In the genomic region with DNA sequence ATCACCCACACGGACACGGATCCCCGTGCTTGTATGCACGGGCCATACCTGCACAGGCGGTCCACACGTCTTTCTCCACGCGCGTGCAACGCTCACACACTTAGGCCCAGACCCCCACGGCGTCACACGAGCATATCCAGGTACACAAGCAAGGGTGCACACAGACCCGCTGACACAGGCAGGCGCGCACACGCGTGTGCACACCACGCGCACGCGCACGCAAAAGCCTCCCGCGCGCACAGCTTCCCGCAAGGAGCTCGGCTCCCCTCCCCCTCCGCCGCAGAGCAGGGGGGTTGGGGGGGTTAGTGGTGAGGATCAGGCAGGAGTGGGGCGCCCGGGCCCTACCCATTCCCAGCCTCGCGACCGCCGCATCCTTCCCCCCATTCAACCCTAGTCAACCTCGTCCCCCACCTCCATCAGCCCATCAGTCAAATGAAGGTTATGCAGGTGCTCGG, we compare ENCODE assay signal across 8 cellular contexts. TPM values are rescaled to one million over a fixed set of nuclear protein-coding genes. Genes with fewer than 3 reads are reported as not detected.
DNase-seq lines count a peak whose midpoint lies in the region; ATAC-seq and TF ChIP-seq lines count a peak whose summit lies in the region.

No MANE protein-coding gene starts in this region.

- peak overlapping the region; percentile 87 to 98 (median 95) for H3K4me3 Mint-ChIP-seq in CD4-positive, alpha-beta memory T cell

- H4K20me1 ChIP-seq in neural cell (ENCODE audit: insufficient read depth), result no peaks in the 10 kb centered on the region

- WGBS in esophagus squamous epithelium, 2 donors, result 0% methylated on average over 5 to 9 of the region's 38 CpGs

- peak overlapping the region; percentile 96 for H3K9ac ChIP-seq in neural cell (ENCODE audit: low read length)

- H3K27ac Mint-ChIP-seq in CD4-positive, alpha-beta memory T cell, result peak overlapping the region; percentile 79 to 98 (median 96)

- no peaks in the 10 kb centered on the region for H3K36me3 ChIP-seq in CD4-positive, alpha-beta memory T cell (ENCODE audit: insufficient read depth, low read length)
- peaks cover 0 to 20% (median 0%) of the 10 kb centered on the region in 3 donors for H3K36me3 ChIP-seq in esophagus squamous epithelium
- H3K36me3 ChIP-seq in neural cell (ENCODE audit: insufficient read depth, low read length), result no peaks in the 10 kb centered on the region

- H3K4me1 ChIP-seq in CD4-positive, alpha-beta memory T cell (ENCODE audit: insufficient read depth, low read length), result peaks cover 23% of the 10 kb centered on the region
- peaks cover 13 to 50% (median 19%) of the 10 kb centered on the region in 3 donors for H3K4me1 ChIP-seq in esophagus squamous epithelium

- peaks cover 0 to 1% (median 0%) of the 10 kb centered on the region in 8 donors for H3K9me3 Mint-ChIP-seq in CD4-positive, alpha-beta memory T cell

- POLR2A ChIA-PET in CD4-positive, alpha-beta memory T cell (lab: Charles Lee; ENCODE audit: partially characterized antibody), result interaction anchor here (0.8 to 5.3 kb wide), 11 partner anchors 11 to 175 kb away, joined by 3 to 78 read pairs (median 4); partner anchors contain the start of genes JUND, LSM4 and MPV17L2
- POLR2A ChIA-PET in HEK293T (lab: Yijun Ruan, JAX), result interaction anchor here (1.0 to 3.2 kb wide), 6 partner anchors 7 to 139 kb away, joined by 3 to 22 read pairs (median 8); partner anchors contain the start of gene JUND

- peaks cover 0 to under 1% of the 10 kb centered on the region in 2 donors for H3K27me3 Mint-ChIP-seq in CD4-positive, alpha-beta memory T cell

- peak overlapping the region; percentile 72 for H3K4me2 ChIP-seq in neural cell (ENCODE audit: low read length)

- no peaks in the 10 kb centered on the region for H3K27me3 ChIP-seq in CD4-positive, alpha-beta memory T cell (ENCODE audit: insufficient read depth, low read length)
- H3K27me3 ChIP-seq in esophagus squamous epithelium (no peaks in the 10 kb centered on the region), neural cell (ENCODE audit: insufficient read depth, low read depth, low read length) (no peaks in the 10 kb centered on the region)

- DNase-seq in CD4-positive, alpha-beta memory T cell, result no peak
- no peak for DNase-seq in HEK293T (ENCODE audit: extremely low spot score)
- DNase-seq in esophagus squamous epithelium (lab: John Stamatoyannopoulos, UW), result no peak
- no peak for DNase-seq in GF-D8 (lab: John Stamatoyannopoulos, UW)

- peak overlapping the region; percentile 53 for H2AFZ ChIP-seq in neural cell (ENCODE audit: low read depth, low read length)

- peak overlapping the region; percentile 54 for H3K27ac ChIP-seq in CD4-positive, alpha-beta memory T cell (ENCODE audit: low read depth, low read length)
- peak overlapping the region; percentile 89 for H3K27ac ChIP-seq in VCaP
- H3K27ac ChIP-seq in esophagus squamous epithelium, result peak overlapping the region; percentile 59 to 99 (median 80)
- peak overlapping the region; percentile 95 for H3K27ac ChIP-seq in neural cell (ENCODE audit: low read length)

- peaks cover 16% of the 10 kb centered on the region for H3K79me2 ChIP-seq in neural cell (replicated peaks; ENCODE audit: insufficient read depth, low read length)

- TF ChIP-seq POLR2A in esophagus squamous epithelium (IDR thresholded peaks at IDR 0.05), result no peak

- H3K9me2 ChIP-seq in neural cell (ENCODE audit: insufficient read depth, low read length), result no peaks in the 10 kb centered on the region

- H3K36me3 Mint-ChIP-seq in CD4-positive, alpha-beta memory T cell, result peaks cover 3 to 8% of the 10 kb centered on the region in 2 donors

- H3K4me1 Mint-ChIP-seq in CD4-positive, alpha-beta memory T cell, result peaks cover 13 to 36% (median 21%) of the 10 kb centered on the region in 4 donors

- H3F3A ChIP-seq in neural cell (ENCODE audit: insufficient read depth, low read length, poor library complexity, severe bottlenecking), result peaks cover 3% of the 10 kb centered on the region

- ATAC-seq in HG03442 (IDR thresholded peaks at IDR 0.05; ENCODE audit: unreplicated experiment) (no peak), HG02981 (IDR thresholded peaks at IDR 0.05; ENCODE audit: unreplicated experiment) (no peak)

- intact Hi-C loops in CD4-positive, alpha-beta memory T cell (cut with micrococcal nuclease), result no loop called here
- intact Hi-C loops in esophagus squamous epithelium (cut with DNase I), result no loop called here

- TF ChIP-seq RAD21 in neural cell (conservative IDR thresholded peaks at IDR 0.05), result peak; percentile 40

- TF ChIP-seq EP300 in neural cell (conservative IDR thresholded peaks at IDR 0.05; ENCODE audit: poor library complexity, severe bottlenecking), result peak; percentile 70

- peak overlapping the region; percentile 84 to 93 for H3K4me3 ChIP-seq in CD4-positive, alpha-beta memory T cell (ENCODE audit: low read length in 2 of 2)
- H3K4me3 ChIP-seq in esophagus squamous epithelium (peak overlapping the region; percentile 66 to 86 (median 74)), neural cell (ENCODE audit: low read length) (peak overlapping the region; percentile 92)

- H3K9me3 ChIP-seq in CD4-positive, alpha-beta memory T cell (ENCODE audit: control insufficient read depth in 1 of 2, low read length in 2 of 2), result no peaks in the 10 kb centered on the region
- H3K9me3 ChIP-seq in esophagus squamous epithelium (no peaks in the 10 kb centered on the region), neural cell (ENCODE audit: low read length) (no peaks in the 10 kb centered on the region)

- TF ChIP-seq CTCF in VCaP (conservative IDR thresholded peaks at IDR 0.05) (no peak), esophagus squamous epithelium (IDR thresholded peaks at IDR 0.05) (no peak), neural cell (IDR thresholded peaks at IDR 0.05; ENCODE audit: poor library complexity, severe bottlenecking) (no peak)

- CTCF ChIA-PET in CD4-positive, alpha-beta memory T cell (lab: Charles Lee; ENCODE audit: partially characterized antibody), result interaction anchor here (0.6 to 10.7 kb wide), 8 partner anchors 11 to 456 kb away, joined by 3 to 150 read pairs (median 6); partner anchors contain the start of gene MPV17L2
- CTCF ChIA-PET in HEK293T (lab: Yijun Ruan, JAX), result interaction anchor here (1.2 to 3.9 kb wide), 2 partner anchors 9 to 48 kb away, joined by 3 to 30 read pairs; no protein-coding TSS in a partner anchor

TF ChIP-seq in HEK293T, 16 proteins besides CTCF, POLR2A, EP300 and RAD21:
- no peak for TF ChIP-seq FOXK2 (IDR thresholded peaks at IDR 0.05)
- peak; percentile 95 for TF ChIP-seq TARDBP (IDR thresholded peaks at IDR 0.05)

TF ChIP-seq in neural cell, 6 proteins besides CTCF, POLR2A, EP300 and RAD21 (continues in another document):
- TF ChIP-seq TAF1 (IDR thresholded peaks at IDR 0.05; ENCODE audit: low read depth) (no peak), MXI1 (conservative IDR thresholded peaks at IDR 0.05; ENCODE audit: poor library complexity, severe bottlenecking) (peak; percentile 92), POLR2AphosphoS5 (IDR thresholded peaks at IDR 0.05) (no peak), EZH2 (IDR thresholded peaks at IDR 0.05; ENCODE audit: borderline replicate concordance, insufficient read depth, low read length, poor library complexity, severe bottlenecking) (no peak), REST (IDR thresholded peaks at IDR 0.05; ENCODE audit: borderline replicate concordance) (peak; percentile 62)

RNA-seq across cellular contexts. Expression of gene RAB3A, which starts 0.4 kb away (rescaled TPM):
- total RNA-seq in CD4-positive, alpha-beta memory T cell, result 1 to 10 TPM; 4.7 to 4.8 TPM
- polyA plus RNA-seq in CD4-positive, alpha-beta memory T cell, result 1 to 10 TPM in 1 of 2 donors, under 1 TPM in 1; 0.59 to 1.0 TPM
- under 1 TPM in 3 of 4 donors, not detected in 1; 0.30 to 0.76 (median 0.44) TPM for total RNA-seq in esophagus squamous epithelium
- polyA plus RNA-seq in neural cell, result 32.3 and 49.4 TPM in 2 replicates
- polyA minus RNA-seq in neural cell, result 48.0 and 61.0 TPM in 2 replicates

RNA-seq across cellular contexts. Expression of gene MPV17L2, which starts 10.4 kb away (rescaled TPM):
- total RNA-seq in CD4-positive, alpha-beta memory T cell, result 1 to 10 TPM; 7.6 to 7.8 TPM
- polyA plus RNA-seq in CD4-positive, alpha-beta memory T cell, result 10 to 100 TPM; 10.5 to 13.7 TPM
- 10 to 100 TPM; 10.6 to 23.5 (median 14.0) TPM for total RNA-seq in esophagus squamous epithelium
- polyA plus RNA-seq in neural cell, result 17.7 and 23.8 TPM in 2 replicates
- polyA minus RNA-seq in neural cell, result 8.1 and 10.0 TPM in 2 replicates

RNA-seq across cellular contexts. Expression of gene PDE4C, which starts 22.8 kb away (rescaled TPM):
- under 1 TPM in 1 of 2 experiments, not detected in 1; 0.52 TPM for total RNA-seq in CD4-positive, alpha-beta memory T cell
- polyA plus RNA-seq in CD4-positive, alpha-beta memory T cell, result not detected
- under 1 TPM in 1 of 4 donors, not detected in 3; 0.76 TPM for total RNA-seq in esophagus squamous epithelium
- 1.6 and 2.6 TPM in 2 replicates for polyA plus RNA-seq in neural cell
- polyA minus RNA-seq in neural cell, result 0.24 and 0.93 TPM in 2 replicates

RNA-seq across cellular contexts. Expression of gene IFI30, which starts 29.8 kb away (rescaled TPM):
- total RNA-seq in CD4-positive, alpha-beta memory T cell, result 10 to 100 TPM; 48.3 to 56.9 TPM
- 10 to 100 TPM in 1 of 2 donors, 1 to 10 TPM in 1; 6.3 to 16.7 TPM for polyA plus RNA-seq in CD4-positive, alpha-beta memory T cell
- total RNA-seq in esophagus squamous epithelium, result 10 to 100 TPM; 11.3 to 90.5 (median 25.7) TPM
- polyA plus RNA-seq in neural cell, result 0.82 TPM in 1 of 2 replicates, not detected in the other
- polyA minus RNA-seq in neural cell, result not detected in 2 replicates

RNA-seq across cellular contexts. Expression of gene PIK3R2, which starts 50.5 kb away (rescaled TPM):
- total RNA-seq in CD4-positive, alpha-beta memory T cell, result 10 to 100 TPM; 18.1 to 23.0 TPM
- 1 to 10 TPM; 1.5 to 6.6 TPM for polyA plus RNA-seq in CD4-positive, alpha-beta memory T cell
- 10 to 100 TPM; 20.4 to 42.1 (median 29.1) TPM for total RNA-seq in esophagus squamous epithelium
- polyA plus RNA-seq in neural cell, result 14.8 and 19.1 TPM in 2 replicates
- polyA minus RNA-seq in neural cell, result 33.1 and 35.4 TPM in 2 replicates
